ENCODE assay signal across 28 cellular contexts in the genomic region with DNA sequence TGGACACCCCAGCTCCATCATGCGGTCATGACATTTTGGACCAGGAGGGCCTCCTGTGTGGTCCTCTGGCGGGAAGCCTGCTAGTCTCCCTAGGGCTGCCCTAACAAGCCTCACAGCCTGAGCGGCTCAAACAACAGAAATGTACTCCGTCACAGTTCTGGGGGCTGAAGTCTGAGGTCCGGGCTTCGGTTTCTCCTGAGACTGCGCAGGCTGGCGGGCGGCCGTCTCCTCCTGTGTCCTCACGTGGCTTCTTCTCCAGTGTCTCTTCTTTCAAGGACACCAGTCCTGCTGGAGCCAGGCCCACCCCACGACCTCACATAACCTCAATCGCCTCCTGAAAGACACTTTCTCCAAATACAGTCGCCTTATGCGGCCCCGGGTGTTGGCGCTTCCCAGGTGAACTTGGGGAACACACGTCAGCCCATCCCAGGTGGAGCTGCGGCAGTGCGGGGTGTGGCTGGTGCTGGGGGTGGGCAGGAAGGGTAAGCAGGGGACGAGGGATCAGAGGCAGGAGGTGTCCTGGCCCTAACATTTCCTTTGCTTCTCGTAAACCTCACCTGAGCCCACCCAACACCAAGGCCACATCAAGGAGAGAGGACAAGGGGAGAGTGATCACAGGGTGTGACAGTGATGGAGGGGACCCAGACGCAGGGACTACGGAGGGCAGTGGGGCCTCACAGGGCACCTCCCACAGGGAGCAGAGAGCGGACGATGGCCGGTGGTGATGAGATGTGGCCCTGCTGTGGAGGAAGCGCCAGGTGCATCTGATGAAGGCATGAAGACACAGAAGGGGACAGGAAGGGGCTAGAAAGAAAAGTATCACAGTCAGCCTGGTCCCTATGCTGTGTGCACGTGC.
"Had no signal": no experiment of that assay in that cellular context is flagged by ENCODE, and none has a peak within 500 bp of the region (broad histone marks: within the 10 kb centered on the region; RNA-seq: fewer than 3 reads in every experiment).

No MANE protein-coding gene starts in this region.

- ATAC-seq: foreskin keratinocyte, psoas muscle had no signal

- H3K27me3 ChIP-seq: colonic mucosa, foreskin keratinocyte, ovary, stomach had no signal

- H3K36me3 Mint-ChIP-seq: immature natural killer cell, memory B cell, natural killer cell, type B pancreatic cell had no signal

- H3K4me1 Mint-ChIP-seq: central memory CD8-positive, alpha-beta T cell; natural killer cell had no signal

- FAIRE-seq: endothelial cell of umbilical vein, small intestine had no signal

- H3K27ac ChIP-seq: colonic mucosa, esophagus muscularis mucosa, foreskin keratinocyte, heart right ventricle, ovary, psoas muscle, stomach, tibial artery had no signal

- H3K4me3 Mint-ChIP-seq: central memory CD8-positive, alpha-beta T cell; dendritic cell treated with granulocyte-macrophage colony-stimulating factor and Interleukin-4, amounts not matched to agents 40 ng/mL and 50 ng/mL, for 4 days; immature natural killer cell; memory B cell; natural killer cell; type B pancreatic cell had no signal

- DNase-seq: colonic mucosa; effector memory CD4-positive, alpha-beta T cell; foreskin keratinocyte; glutamatergic neuron; heart right ventricle; hippocampal formation; immature natural killer cell; islet precursor cell; natural killer cell; occipital lobe; ovary; psoas muscle; right cardiac atrium; small intestine; stimulated activated CD4-positive, alpha-beta T cell treated with anti-CD3 and anti-CD28 coated beads, Interleukin-12 subunit alpha, Interleukin-12 subunit beta, amount 100 ng/mL, for 4 hours; stimulated activated CD4-positive, alpha-beta T cell treated with anti-CD3 and anti-CD28 coated beads, Interleukin-1b, Interleukin-23, amount 100 ng/mL, for 48 hours; stimulated activated CD4-positive, alpha-beta T cell treated with anti-CD3 and anti-CD28 coated beads, Interleukin-4, amount 100 ng/mL, for 1 hour; stimulated activated CD8-positive, alpha-beta memory T cell treated with anti-CD3 and anti-CD28 coated beads, Interleukin-4, amount 100 ng/mL, for 48 hours; stimulated activated naive CD4-positive, alpha-beta T cell treated with Interleukin-2 at 50 U/mL for 16 hours; stomach; tibial artery had no signal

- H3K9me3 Mint-ChIP-seq: central memory CD8-positive, alpha-beta T cell; dendritic cell treated with granulocyte-macrophage colony-stimulating factor and Interleukin-4, amounts not matched to agents 40 ng/mL and 50 ng/mL, for 4 days; immature natural killer cell; natural killer cell; type B pancreatic cell had no signal

- H3K27ac Mint-ChIP-seq: dendritic cell treated with granulocyte-macrophage colony-stimulating factor and Interleukin-4, amounts not matched to agents 40 ng/mL and 50 ng/mL, for 4 days; immature natural killer cell; memory B cell; natural killer cell; type B pancreatic cell had no signal

- H3K27me3 Mint-ChIP-seq: central memory CD8-positive, alpha-beta T cell; dendritic cell treated with granulocyte-macrophage colony-stimulating factor and Interleukin-4, amounts not matched to agents 40 ng/mL and 50 ng/mL, for 4 days had no signal

- H3K4me1 ChIP-seq: colonic mucosa, foreskin keratinocyte, psoas muscle, stomach had no signal

- H3K9me3 ChIP-seq: colonic mucosa, esophagus muscularis mucosa, heart right ventricle, ovary, psoas muscle, stomach, tibial artery had no signal

- H3K36me3 ChIP-seq: colonic mucosa, esophagus muscularis mucosa, heart right ventricle, ovary, stomach, tibial artery had no signal

- H3K4me3 ChIP-seq: colonic mucosa, esophagus muscularis mucosa, heart right ventricle, lung, ovary, psoas muscle, stomach, tibial artery had no signal
